Comparison of ENCODE assay signal across 17 cellular contexts in the genomic region with DNA sequence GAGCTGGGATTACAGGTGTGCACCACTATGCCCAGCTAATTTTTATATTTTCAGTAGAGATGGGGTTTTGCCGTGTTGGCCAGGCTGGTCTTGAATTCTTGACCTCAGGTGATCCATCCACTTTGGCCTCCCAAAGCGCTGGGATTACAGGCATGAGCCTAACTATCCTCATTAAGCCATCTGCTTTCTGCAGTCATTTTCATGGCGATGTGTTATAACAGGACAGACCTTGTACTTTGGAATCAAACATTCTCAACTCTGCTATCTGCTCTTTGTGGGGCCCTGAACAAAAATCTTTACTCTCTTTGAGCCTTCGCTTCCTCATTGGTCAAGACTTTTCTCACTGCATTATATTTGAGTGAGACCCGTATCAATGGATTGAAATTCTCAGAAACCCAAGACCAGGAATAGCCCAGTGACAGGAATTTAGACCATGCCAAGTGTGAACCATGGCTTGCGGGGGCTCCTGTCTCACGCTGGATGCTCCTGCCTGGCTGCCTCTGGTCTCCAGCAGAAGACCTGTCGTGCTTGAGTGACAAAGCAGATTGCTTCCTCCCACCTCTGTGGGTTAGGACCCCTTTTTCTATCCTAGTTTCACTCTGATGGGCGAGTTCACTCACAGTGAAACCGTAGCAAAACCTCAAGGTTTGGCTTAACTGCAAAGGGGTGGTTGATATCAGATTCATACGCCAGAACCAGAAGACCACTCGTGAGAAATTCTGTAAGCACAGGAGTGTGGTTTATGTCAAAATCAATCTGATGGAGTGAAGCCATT.
DNase-seq lines count a peak whose midpoint lies in the region; ATAC-seq and TF ChIP-seq lines count a peak whose summit lies in the region.
"Had no signal": no experiment of that assay in that cellular context is flagged by ENCODE, and none has a peak within 500 bp of the region (broad histone marks: within the 10 kb centered on the region; RNA-seq: fewer than 3 reads in every experiment).

No MANE protein-coding gene starts in this region.

- no peak overlapping the region for H2AFZ ChIP-seq in hepatocyte

- H3K36me3 ChIP-seq in BLaER1 (no peaks in the 10 kb centered on the region), KOPT-K1 (ENCODE audit: insufficient read depth, low read length) (no peaks in the 10 kb centered on the region), hepatocyte (replicated peaks; ENCODE audit: insufficient read depth, low read depth) (no peaks in the 10 kb centered on the region)
- H3K36me3 ChIP-seq: esophagus muscularis mucosa, right atrium auricular region had no signal

- no peak for TF ChIP-seq CTCF in hepatocyte (IDR thresholded peaks at IDR 0.05; ENCODE audit: poor library complexity)

- peaks cover 28% of the 10 kb centered on the region for H3K4me1 ChIP-seq in BLaER1
- peaks cover 5% of the 10 kb centered on the region for H3K4me1 ChIP-seq in hepatocyte (ENCODE audit: insufficient read depth)
- H3K4me1 ChIP-seq: esophagus muscularis mucosa, right atrium auricular region had no signal

- no peaks in the 10 kb centered on the region for H3K9me2 ChIP-seq in hepatocyte (replicated peaks; ENCODE audit: insufficient read depth)

- H3K4me3 ChIP-seq in BLaER1: no peak overlapping the region
- no peak overlapping the region for H3K4me3 ChIP-seq in hepatocyte
- H3K4me3 ChIP-seq: esophagus muscularis mucosa, right atrium auricular region had no signal

- H4K20me1 ChIP-seq in BLaER1 (no peaks in the 10 kb centered on the region), hepatocyte (ENCODE audit: insufficient read depth, poor library complexity, severe bottlenecking) (no peaks in the 10 kb centered on the region)

- 89% methylated on average over 12 of the region's 12 CpGs for whole genome bisulfite sequencing in hepatocyte (ENCODE audit: low lambda C conversion rate, missing lambda C conversion rate)

- H3K9me3 ChIP-seq in BLaER1 (no peaks in the 10 kb centered on the region), KOPT-K1 (ENCODE audit: insufficient read depth, low read length, poor library complexity, severe bottlenecking) (no peaks in the 10 kb centered on the region), hepatocyte (ENCODE audit: low read depth) (no peaks in the 10 kb centered on the region)
- H3K9me3 ChIP-seq: esophagus muscularis mucosa, right atrium auricular region had no signal

- H3K4me2 ChIP-seq in BLaER1 (peak overlapping the region; percentile 33), hepatocyte (no peak overlapping the region)

- H3K9ac ChIP-seq in BLaER1: no peak overlapping the region

- DNase-seq in activated CD4-positive, CD25-positive, alpha-beta regulatory T cell treated with anti-CD3 and anti-CD28 coated beads, Interleukin-2, amount 50 U/mL, for 72 hours: no peak
- DNase-seq in hepatocyte (ENCODE audit: low spot score) (no peak), Ammon's horn (ENCODE audit: low spot score) (no peak), anterior cingulate cortex (lab: John Stamatoyannopoulos, UW) (no peak), activated gamma-delta T cell treated with Interleukin-2 at 50 U/mL for 16 hours (no peak)
- DNase-seq: 8988T; effector memory CD8-positive, alpha-beta T cell; kidney glomerular epithelial cell; naive B cell; NCI-H2107; T-helper 9 cell had no signal

- peak; percentile 38 for ATAC-seq in activated CD4-positive, CD25-positive, alpha-beta regulatory T cell treated with anti-CD3 and anti-CD28 coated beads, Interleukin-2, amount 50 U/mL, for 24 hours
- ATAC-seq: effector memory CD8-positive, alpha-beta T cell had no signal

- no peaks in the 10 kb centered on the region for H3K79me2 ChIP-seq in hepatocyte

- H3K27me3 ChIP-seq in BLaER1 (no peaks in the 10 kb centered on the region), hepatocyte (no peaks in the 10 kb centered on the region)
- H3K27me3 ChIP-seq: esophagus muscularis mucosa, right atrium auricular region had no signal

- no peak overlapping the region for H3K27ac ChIP-seq in BLaER1
- H3K27ac ChIP-seq in KOPT-K1 (ENCODE audit: low read depth, low read length, poor library complexity, severe bottlenecking): peak overlapping the region; percentile 27
- H3K27ac ChIP-seq in hepatocyte: peak overlapping the region; percentile 73
- H3K27ac ChIP-seq: esophagus muscularis mucosa, right atrium auricular region, RWPE1 had no signal
